In the genomic region with DNA sequence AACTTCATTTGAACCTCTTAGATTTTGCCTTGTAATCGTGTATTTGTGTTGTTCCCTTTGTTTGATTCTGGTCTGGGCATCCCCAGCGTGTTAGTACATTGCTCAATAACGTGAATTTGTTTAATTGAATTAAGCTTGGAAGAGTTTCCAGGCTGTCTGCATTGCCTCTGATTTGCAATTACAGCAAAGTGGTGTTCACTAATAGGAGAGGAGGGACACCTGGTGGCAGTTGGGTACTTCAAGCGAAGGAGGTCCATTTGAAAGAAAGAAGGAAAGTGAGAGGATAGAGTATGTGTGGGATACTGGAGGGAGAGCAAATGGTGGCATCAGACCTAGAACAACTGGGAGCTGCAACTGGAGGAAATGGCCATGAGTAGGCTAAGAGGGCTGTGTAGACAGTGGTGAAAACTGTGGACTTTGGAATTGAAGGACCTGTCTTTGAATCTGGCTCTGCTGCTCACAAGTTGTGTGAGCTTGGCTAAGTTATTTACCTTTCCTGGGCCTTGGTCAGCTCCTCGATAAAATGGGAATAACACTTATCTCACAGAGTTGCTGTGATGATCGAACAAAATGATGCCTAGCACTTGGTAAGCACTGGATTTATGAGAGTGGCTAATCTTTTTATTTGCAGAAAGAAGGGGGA, we compare ENCODE assay signal across 1 cellular context.
TF ChIP-seq lines count a peak whose summit lies in the region.

No MANE protein-coding gene starts in this region.

TF ChIP-seq in K562, 482 proteins besides CTCF, POLR2A, EP300 and RAD21 (continued from another document):
- TF ChIP-seq, protein P1, sequence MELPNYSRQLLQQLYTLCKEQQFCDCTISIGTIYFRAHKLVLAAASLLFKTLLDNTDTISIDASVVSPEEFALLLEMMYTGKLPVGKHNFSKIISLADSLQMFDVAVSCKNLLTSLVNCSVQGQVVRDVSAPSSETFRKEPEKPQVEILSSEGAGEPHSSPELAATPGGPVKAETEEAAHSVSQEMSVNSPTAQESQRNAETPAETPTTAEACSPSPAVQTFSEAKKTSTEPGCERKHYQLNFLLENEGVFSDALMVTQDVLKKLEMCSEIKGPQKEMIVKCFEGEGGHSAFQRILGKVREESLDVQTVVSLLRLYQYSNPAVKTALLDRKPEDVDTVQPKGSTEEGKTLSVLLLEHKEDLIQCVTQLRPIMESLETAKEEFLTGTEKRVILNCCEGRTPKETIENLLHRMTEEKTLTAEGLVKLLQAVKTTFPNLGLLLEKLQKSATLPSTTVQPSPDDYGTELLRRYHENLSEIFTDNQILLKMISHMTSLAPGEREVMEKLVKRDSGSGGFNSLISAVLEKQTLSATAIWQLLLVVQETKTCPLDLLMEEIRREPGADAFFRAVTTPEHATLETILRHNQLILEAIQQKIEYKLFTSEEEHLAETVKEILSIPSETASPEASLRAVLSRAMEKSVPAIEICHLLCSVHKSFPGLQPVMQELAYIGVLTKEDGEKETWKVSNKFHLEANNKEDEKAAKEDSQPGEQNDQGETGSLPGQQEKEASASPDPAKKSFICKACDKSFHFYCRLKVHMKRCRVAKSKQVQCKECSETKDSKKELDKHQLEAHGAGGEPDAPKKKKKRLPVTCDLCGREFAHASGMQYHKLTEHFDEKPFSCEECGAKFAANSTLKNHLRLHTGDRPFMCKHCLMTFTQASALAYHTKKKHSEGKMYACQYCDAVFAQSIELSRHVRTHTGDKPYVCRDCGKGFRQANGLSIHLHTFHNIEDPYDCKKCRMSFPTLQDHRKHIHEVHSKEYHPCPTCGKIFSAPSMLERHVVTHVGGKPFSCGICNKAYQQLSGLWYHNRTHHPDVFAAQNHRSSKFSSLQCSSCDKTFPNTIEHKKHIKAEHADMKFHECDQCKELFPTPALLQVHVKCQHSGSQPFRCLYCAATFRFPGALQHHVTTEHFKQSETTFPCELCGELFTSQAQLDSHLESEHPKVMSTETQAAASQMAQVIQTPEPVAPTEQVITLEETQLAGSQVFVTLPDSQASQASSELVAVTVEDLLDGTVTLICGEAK (IDR thresholded peaks at IDR 0.05) = no peak
- TF ChIP-seq, protein P1 (CRISPR knock-in tag; IDR thresholded peaks at IDR 0.05) = no peak
- TF ChIP-seq CSDE1 (IDR thresholded peaks at IDR 0.05) = no peak
- no peak for TF ChIP-seq XRCC5 (IDR thresholded peaks at IDR 0.05; ENCODE audit: low read depth, low read length)
- no peak for TF ChIP-seq MCM3 (IDR thresholded peaks at IDR 0.05)
- TF ChIP-seq MAFG (tag; conservative IDR thresholded peaks at IDR 0.05) = peak; percentile 26; the same call in 1 of the 2 replicates
- no peak for TF ChIP-seq KAT2B (IDR thresholded peaks at IDR 0.05; ENCODE audit: low read depth, low read length)
- TF ChIP-seq RAD51 (IDR thresholded peaks at IDR 0.05; ENCODE audit: borderline replicate concordance, low read depth) = no peak
- TF ChIP-seq, protein P2, sequence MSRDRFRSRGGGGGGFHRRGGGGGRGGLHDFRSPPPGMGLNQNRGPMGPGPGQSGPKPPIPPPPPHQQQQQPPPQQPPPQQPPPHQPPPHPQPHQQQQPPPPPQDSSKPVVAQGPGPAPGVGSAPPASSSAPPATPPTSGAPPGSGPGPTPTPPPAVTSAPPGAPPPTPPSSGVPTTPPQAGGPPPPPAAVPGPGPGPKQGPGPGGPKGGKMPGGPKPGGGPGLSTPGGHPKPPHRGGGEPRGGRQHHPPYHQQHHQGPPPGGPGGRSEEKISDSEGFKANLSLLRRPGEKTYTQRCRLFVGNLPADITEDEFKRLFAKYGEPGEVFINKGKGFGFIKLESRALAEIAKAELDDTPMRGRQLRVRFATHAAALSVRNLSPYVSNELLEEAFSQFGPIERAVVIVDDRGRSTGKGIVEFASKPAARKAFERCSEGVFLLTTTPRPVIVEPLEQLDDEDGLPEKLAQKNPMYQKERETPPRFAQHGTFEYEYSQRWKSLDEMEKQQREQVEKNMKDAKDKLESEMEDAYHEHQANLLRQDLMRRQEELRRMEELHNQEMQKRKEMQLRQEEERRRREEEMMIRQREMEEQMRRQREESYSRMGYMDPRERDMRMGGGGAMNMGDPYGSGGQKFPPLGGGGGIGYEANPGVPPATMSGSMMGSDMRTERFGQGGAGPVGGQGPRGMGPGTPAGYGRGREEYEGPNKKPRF (IDR thresholded peaks at IDR 0.05; ENCODE audit: low read depth, low read length) = no peak
